ENCODE assay signal across 12 cellular contexts in genomic region chr10:35328404-35329037, GRCh38. TPM values are rescaled to one million over a fixed set of nuclear protein-coding genes. Genes with fewer than 3 reads are reported as not detected.
DNase-seq lines count a peak whose midpoint lies in the region; ATAC-seq lines count a peak whose summit lies in the region.
"Had no signal": no experiment of that assay in that cellular context is flagged by ENCODE, and none has a peak within 500 bp of the region (broad histone marks: within the 10 kb centered on the region; RNA-seq: fewer than 3 reads in every experiment).

No MANE protein-coding gene starts in this region.

- H3K4me1 ChIP-seq in effector memory CD4-positive, alpha-beta T cell (ENCODE audit: control insufficient read depth, insufficient read depth, low read length, poor library complexity, severe bottlenecking), result no peaks in the 10 kb centered on the region

- no peak for DNase-seq in activated CD4-positive, CD25-positive, alpha-beta regulatory T cell treated with anti-CD3 and anti-CD28 coated beads, Interleukin-2, amount 50 U/mL, for 72 hours
- DNase-seq in H4 (ENCODE audit: low spot score) (peak; percentile 70), left colon (no peak), DMS53 (lab: John Stamatoyannopoulos, UW) (no peak)
- no peak for DNase-seq in activated T-helper 2 cell treated with anti-CD3 and anti-CD28 coated beads, Interferon-gamma antibody, Interleukin-2, Interleukin-4, amounts not matched to agents 10 μg/mL and 5 μg/mL and 100 μg/mL, durations not matched to agents 14 hours and 24 hours and 36 hours (ENCODE audit: low spot score)
- no peak for DNase-seq in effector memory CD4-positive, alpha-beta T cell
- no peak for DNase-seq in central memory CD4-positive, alpha-beta T cell
- DNase-seq: head of caudate nucleus, NCI-H1048 had no signal

- no peaks in the 10 kb centered on the region for H3K9me3 Mint-ChIP-seq in activated T-helper 2 cell treated with anti-CD3 and anti-CD28 coated beads, Interferon-gamma antibody, Interleukin-2, Interleukin-4, amounts not matched to agents 10 μg/mL and 5 μg/mL and 100 μg/mL, durations not matched to agents 14 hours and 24 hours and 36 hours
- H3K9me3 Mint-ChIP-seq: central memory CD8-positive, alpha-beta T cell had no signal

- peak overlapping the region; percentile 46 for H3K27ac Mint-ChIP-seq in activated T-helper 2 cell treated with anti-CD3 and anti-CD28 coated beads, Interferon-gamma antibody, Interleukin-2, Interleukin-4, amounts not matched to agents 10 μg/mL and 5 μg/mL and 100 μg/mL, durations not matched to agents 14 hours and 24 hours and 36 hours

- no peaks in the 10 kb centered on the region for H3K9me3 ChIP-seq in effector memory CD4-positive, alpha-beta T cell (ENCODE audit: control insufficient read depth, low read length)

- no peak overlapping the region for H3K4me3 ChIP-seq in effector memory CD4-positive, alpha-beta T cell (ENCODE audit: insufficient read depth, low read depth, low read length, poor library complexity, severe bottlenecking)
- H3K4me3 ChIP-seq: skin epidermis had no signal

- H3K27ac ChIP-seq in effector memory CD4-positive, alpha-beta T cell (ENCODE audit: insufficient read depth, low read length, poor library complexity, severe bottlenecking), result no peak overlapping the region
- H3K27ac ChIP-seq: skin epidermis had no signal

- ATAC-seq in activated CD4-positive, CD25-positive, alpha-beta regulatory T cell treated with anti-CD3 and anti-CD28 coated beads, Interleukin-2, amount 50 U/mL, for 24 hours, result peak; percentile 72 to 79
- ATAC-seq in left colon, result peak; percentile 19

- H3K4me1 Mint-ChIP-seq in activated T-helper 2 cell treated with anti-CD3 and anti-CD28 coated beads, Interferon-gamma antibody, Interleukin-2, Interleukin-4, amounts not matched to agents 10 μg/mL and 5 μg/mL and 100 μg/mL, durations not matched to agents 14 hours and 24 hours and 36 hours (ENCODE audit: low read depth), result peaks cover 22% of the 10 kb centered on the region

- intact Hi-C loops in activated T-helper 2 cell treated with anti-CD3 and anti-CD28 coated beads, Interferon-gamma antibody, Interleukin-2, Interleukin-4, amounts not matched to agents 10 μg/mL and 5 μg/mL and 100 μg/mL, durations not matched to agents 14 hours and 24 hours and 36 hours (cut with micrococcal nuclease), result loop anchor here (1.0 kb wide), 1 partner anchor 13 kb away; no protein-coding TSS in a partner anchor
- intact Hi-C loops in left colon (cut with DNase I, micrococcal nuclease), result no loop called here

- H3K4me3 Mint-ChIP-seq in activated T-helper 2 cell treated with anti-CD3 and anti-CD28 coated beads, Interferon-gamma antibody, Interleukin-2, Interleukin-4, amounts not matched to agents 10 μg/mL and 5 μg/mL and 100 μg/mL, durations not matched to agents 14 hours and 24 hours and 36 hours (ENCODE audit: low read depth), result no peak overlapping the region
- H3K4me3 Mint-ChIP-seq: central memory CD8-positive, alpha-beta T cell had no signal

- H3K36me3 ChIP-seq in effector memory CD4-positive, alpha-beta T cell (ENCODE audit: control insufficient read depth, insufficient read depth, low read length), result peaks cover 3% of the 10 kb centered on the region

- H3K27me3 ChIP-seq in effector memory CD4-positive, alpha-beta T cell (replicated peaks; ENCODE audit: control insufficient read depth, insufficient read depth, low read length, poor library complexity, severe bottlenecking), result no peaks in the 10 kb centered on the region

- H3K27me3 Mint-ChIP-seq in activated T-helper 2 cell treated with anti-CD3 and anti-CD28 coated beads, Interferon-gamma antibody, Interleukin-2, Interleukin-4, amounts not matched to agents 10 μg/mL and 5 μg/mL and 100 μg/mL, durations not matched to agents 14 hours and 24 hours and 36 hours (ENCODE audit: low read depth), result no peaks in the 10 kb centered on the region
- H3K27me3 Mint-ChIP-seq: central memory CD8-positive, alpha-beta T cell had no signal

- H3K36me3 Mint-ChIP-seq in activated T-helper 2 cell treated with anti-CD3 and anti-CD28 coated beads, Interferon-gamma antibody, Interleukin-2, Interleukin-4, amounts not matched to agents 10 μg/mL and 5 μg/mL and 100 μg/mL, durations not matched to agents 14 hours and 24 hours and 36 hours (ENCODE audit: low read depth), result peaks cover 20% of the 10 kb centered on the region

RNA-seq across cellular contexts. Expression of gene CCNY, which starts 7.8 kb away (rescaled TPM):
- 25.1 and 37.6 TPM in 2 replicates for total RNA-seq in H4 (2014; rRNA removed; shearing (Covaris generic))
- total RNA-seq in activated T-helper 2 cell treated with anti-CD3 and anti-CD28 coated beads, Interferon-gamma antibody, Interleukin-2, Interleukin-4, amounts not matched to agents 10 μg/mL and 5 μg/mL and 100 μg/mL, durations not matched to agents 14 hours and 24 hours and 36 hours, result 60.4 and 67.1 TPM in 2 replicates
- total RNA-seq in left colon, result 10 to 100 TPM; 51.6 to 78.0 TPM
